ENCODE assay signal across 1 cellular context in genomic region chr12:1099158-1099557, GRCh38.
TF ChIP-seq lines count a peak whose summit lies in the region.

No MANE protein-coding gene starts in this region.

TF ChIP-seq in GM12878, 131 proteins besides CTCF, POLR2A, EP300 and RAD21 (continued from another document):
- TF ChIP-seq ATF2 (IDR thresholded peaks at IDR 0.05; ENCODE audit: low read length) (peak; percentile 88), BCL11A (IDR thresholded peaks at IDR 0.05; ENCODE audit: low read depth, low read length) (peak; percentile 72; the same call in 1 of the 2 replicates), SREBF2 (IDR thresholded peaks at IDR 0.05; ENCODE audit: low read length) (no peak), ASH2L (IDR thresholded peaks at IDR 0.05; ENCODE audit: borderline replicate concordance, low read depth) (no peak), YY1 (IDR thresholded peaks at IDR 0.05; ENCODE audit: low read depth, low read length) (no peak), ATF3 (IDR thresholded peaks at IDR 0.05; ENCODE audit: borderline replicate concordance, extremely low read depth, low read depth, low read length) (no peak), WRNIP1 (IDR thresholded peaks at IDR 0.05; ENCODE audit: borderline replicate concordance, low read depth, low read length) (no peak), IKZF2 (IDR thresholded peaks at IDR 0.05) (peak; percentile 73 to 78; a peak in 3 of 4 replicates), MEF2B (IDR thresholded peaks at IDR 0.05; ENCODE audit: partially characterized antibody, poor library complexity, severe bottlenecking) (peak; percentile 9), SREBF1 (IDR thresholded peaks at IDR 0.05; ENCODE audit: low read length) (no peak), ZNF622 (IDR thresholded peaks at IDR 0.05) (no peak), FOXM1 (IDR thresholded peaks at IDR 0.05; ENCODE audit: low read depth, low read length) (peak; percentile 72; the same call in 1 of the 2 replicates), JUNB (IDR thresholded peaks at IDR 0.05) (peak; percentile 94), HCFC1 (IDR thresholded peaks at IDR 0.05; ENCODE audit: low read length) (no peak), LARP7 (IDR thresholded peaks at IDR 0.05) (no peak), PRDM15 (CRISPR knock-in tag; IDR thresholded peaks at IDR 0.05) (no peak), EED (IDR thresholded peaks at IDR 0.05; ENCODE audit: low read depth) (peak; percentile 93), ZBED1 (IDR thresholded peaks at IDR 0.05; ENCODE audit: borderline replicate concordance) (peak; percentile 62; the same call in 1 of the 2 replicates), SIN3A (IDR thresholded peaks at IDR 0.05; ENCODE audit: low read depth, low read length) (no peak), JUND (IDR thresholded peaks at IDR 0.05; ENCODE audit: low read depth, low read length) (peak; percentile 18; the same call in 1 of the 2 replicates), CBFB (IDR thresholded peaks at IDR 0.05; ENCODE audit: low read depth) (no peak), SIX5 (IDR thresholded peaks at IDR 0.05; ENCODE audit: low read depth, low read length, severe bottlenecking) (no peak), ZNF274 (IDR thresholded peaks at IDR 0.05; ENCODE audit: insufficient read depth, insufficient read length) (no peak), MTA2 (IDR thresholded peaks at IDR 0.05; ENCODE audit: low read depth) (peak; percentile 45; the same call in 1 of the 2 replicates), CREM (IDR thresholded peaks at IDR 0.05; ENCODE audit: low read depth) (peak; percentile 83), ZBTB40 (IDR thresholded peaks at IDR 0.05; ENCODE audit: borderline replicate concordance) (no peak), ATF7 (IDR thresholded peaks at IDR 0.05; ENCODE audit: low read depth) (peak; percentile 92), RUNX3 (IDR thresholded peaks at IDR 0.05; ENCODE audit: low read length) (peak; percentile 82), NFIC (IDR thresholded peaks at IDR 0.05; ENCODE audit: low read depth, low read length) (peak; percentile 85; the same call in 1 of the 2 replicates), BCL3 (IDR thresholded peaks at IDR 0.05; ENCODE audit: borderline replicate concordance, insufficient read depth, low read depth, low read length, poor library complexity, severe bottlenecking) (peak; percentile 75), MEF2A (IDR thresholded peaks at IDR 0.05; ENCODE audit: insufficient read depth, low read depth, low read length) (0 out of 2 replicates have a peak, but pooled peaks have one; percentile 41), MTA3 (IDR thresholded peaks at IDR 0.05; ENCODE audit: borderline replicate concordance, low read length) (no peak), USF1 (IDR thresholded peaks at IDR 0.05; ENCODE audit: borderline replicate concordance, extremely low read length, insufficient read depth, low read depth, low read length) (no peak), NR2C2 (IDR thresholded peaks at IDR 0.05; ENCODE audit: borderline replicate concordance, control insufficient read depth, insufficient read length, low read depth) (no peak), STAT1 (conservative IDR thresholded peaks at IDR 0.05) (no peak), SRF (IDR thresholded peaks at IDR 0.05; ENCODE audit: low read depth in 2 of 2, low read length in 2 of 2) (peak in 1 of 2 experiments; percentile 70; a peak in 1 of 4 replicates)
- TF ChIP-seq, protein P1, sequence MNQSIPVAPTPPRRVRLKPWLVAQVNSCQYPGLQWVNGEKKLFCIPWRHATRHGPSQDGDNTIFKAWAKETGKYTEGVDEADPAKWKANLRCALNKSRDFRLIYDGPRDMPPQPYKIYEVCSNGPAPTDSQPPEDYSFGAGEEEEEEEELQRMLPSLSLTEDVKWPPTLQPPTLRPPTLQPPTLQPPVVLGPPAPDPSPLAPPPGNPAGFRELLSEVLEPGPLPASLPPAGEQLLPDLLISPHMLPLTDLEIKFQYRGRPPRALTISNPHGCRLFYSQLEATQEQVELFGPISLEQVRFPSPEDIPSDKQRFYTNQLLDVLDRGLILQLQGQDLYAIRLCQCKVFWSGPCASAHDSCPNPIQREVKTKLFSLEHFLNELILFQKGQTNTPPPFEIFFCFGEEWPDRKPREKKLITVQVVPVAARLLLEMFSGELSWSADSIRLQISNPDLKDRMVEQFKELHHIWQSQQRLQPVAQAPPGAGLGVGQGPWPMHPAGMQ (IDR thresholded peaks at IDR 0.05; ENCODE audit: borderline replicate concordance) = no peak
- TF ChIP-seq, protein P2, sequence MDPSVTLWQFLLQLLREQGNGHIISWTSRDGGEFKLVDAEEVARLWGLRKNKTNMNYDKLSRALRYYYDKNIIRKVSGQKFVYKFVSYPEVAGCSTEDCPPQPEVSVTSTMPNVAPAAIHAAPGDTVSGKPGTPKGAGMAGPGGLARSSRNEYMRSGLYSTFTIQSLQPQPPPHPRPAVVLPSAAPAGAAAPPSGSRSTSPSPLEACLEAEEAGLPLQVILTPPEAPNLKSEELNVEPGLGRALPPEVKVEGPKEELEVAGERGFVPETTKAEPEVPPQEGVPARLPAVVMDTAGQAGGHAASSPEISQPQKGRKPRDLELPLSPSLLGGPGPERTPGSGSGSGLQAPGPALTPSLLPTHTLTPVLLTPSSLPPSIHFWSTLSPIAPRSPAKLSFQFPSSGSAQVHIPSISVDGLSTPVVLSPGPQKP (IDR thresholded peaks at IDR 0.05; ENCODE audit: low read depth, low read length) = no peak
- TF ChIP-seq, protein P3, sequence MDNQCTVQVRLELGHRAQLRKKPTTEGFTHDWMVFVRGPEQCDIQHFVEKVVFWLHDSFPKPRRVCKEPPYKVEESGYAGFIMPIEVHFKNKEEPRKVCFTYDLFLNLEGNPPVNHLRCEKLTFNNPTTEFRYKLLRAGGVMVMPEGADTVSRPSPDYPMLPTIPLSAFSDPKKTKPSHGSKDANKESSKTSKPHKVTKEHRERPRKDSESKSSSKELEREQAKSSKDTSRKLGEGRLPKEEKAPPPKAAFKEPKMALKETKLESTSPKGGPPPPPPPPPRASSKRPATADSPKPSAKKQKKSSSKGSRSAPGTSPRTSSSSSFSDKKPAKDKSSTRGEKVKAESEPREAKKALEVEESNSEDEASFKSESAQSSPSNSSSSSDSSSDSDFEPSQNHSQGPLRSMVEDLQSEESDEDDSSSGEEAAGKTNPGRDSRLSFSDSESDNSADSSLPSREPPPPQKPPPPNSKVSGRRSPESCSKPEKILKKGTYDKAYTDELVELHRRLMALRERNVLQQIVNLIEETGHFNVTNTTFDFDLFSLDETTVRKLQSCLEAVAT (IDR thresholded peaks at IDR 0.05) = no peak
TF ChIP-seq in GM12878: peak in this region for 29.
